Comparison of ENCODE assay signal across 9 cellular contexts in the genomic region with DNA sequence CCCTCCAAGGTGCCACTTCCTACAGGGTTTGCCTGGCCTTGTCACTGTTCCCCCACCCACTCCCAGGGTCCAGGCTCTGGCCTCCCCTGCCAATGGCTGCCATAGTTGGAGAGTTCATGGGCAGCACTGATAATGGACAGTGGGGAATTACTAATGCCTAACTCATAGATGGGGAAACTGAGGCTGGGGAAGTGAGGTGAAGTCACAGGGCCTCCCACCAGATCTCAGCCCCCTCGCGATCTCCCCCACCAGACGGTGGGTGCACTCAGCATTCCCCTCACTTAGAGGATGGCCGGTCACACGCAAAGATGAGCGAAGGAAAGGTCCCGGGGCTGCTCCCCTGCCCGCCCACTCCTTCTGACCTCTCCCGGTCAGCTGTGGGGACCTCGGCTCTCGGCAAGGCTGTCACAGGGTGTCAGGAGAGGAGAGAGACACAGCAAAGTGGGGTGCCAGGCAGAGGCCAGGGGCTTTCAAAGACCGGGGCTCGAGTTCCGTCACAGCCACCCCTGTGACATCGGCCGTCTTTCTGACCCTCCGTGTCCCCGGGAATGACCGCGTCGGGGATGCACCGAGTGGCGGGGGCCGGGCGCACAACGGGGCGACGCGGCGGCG.
DNase-seq lines count a peak whose midpoint lies in the region; ATAC-seq and TF ChIP-seq lines count a peak whose summit lies in the region.
"Had no signal": no experiment of that assay in that cellular context is flagged by ENCODE, and none has a peak within 500 bp of the region (broad histone marks: within the 10 kb centered on the region; RNA-seq: fewer than 3 reads in every experiment).

No MANE protein-coding gene starts in this region.

- H3K36me3 ChIP-seq in iPS-18a (ENCODE audit: control insufficient read depth, low read depth, low read length) (no peaks in the 10 kb centered on the region), stomach smooth muscle (ENCODE audit: control insufficient read depth in 2 of 2, insufficient read depth in 2 of 2, low read length in 2 of 2) (no peaks in the 10 kb centered on the region)

- H3K4me3 Mint-ChIP-seq in T-helper 1 cell treated with Interleukin-12 subunit alpha and Interleukin-12 subunit beta and Interleukin-4 antibody, amounts not matched to agents 30 μg/mL and 1 μg/mL, for 36 hours: peak overlapping the region; percentile 63
- H3K4me3 Mint-ChIP-seq in activated T-helper 2 cell treated with anti-CD3 and anti-CD28 coated beads, Interferon-gamma antibody, Interleukin-2, Interleukin-4, amounts not matched to agents 10 μg/mL and 5 μg/mL and 100 μg/mL, durations not matched to agents 14 hours and 24 hours and 36 hours (ENCODE audit: low read depth): peak overlapping the region; percentile 66

- H3K36me3 Mint-ChIP-seq in T-helper 1 cell treated with Interleukin-12 subunit alpha and Interleukin-12 subunit beta and Interleukin-4 antibody, amounts not matched to agents 30 μg/mL and 1 μg/mL, for 36 hours (ENCODE audit: low read depth): no peaks in the 10 kb centered on the region
- no peaks in the 10 kb centered on the region for H3K36me3 Mint-ChIP-seq in activated T-helper 2 cell treated with anti-CD3 and anti-CD28 coated beads, Interferon-gamma antibody, Interleukin-2, Interleukin-4, amounts not matched to agents 10 μg/mL and 5 μg/mL and 100 μg/mL, durations not matched to agents 14 hours and 24 hours and 36 hours (ENCODE audit: low read depth)

- H3K4me3 ChIP-seq in iPS-18a (ENCODE audit: low read length) (peak overlapping the region; percentile 13), stomach smooth muscle (ENCODE audit: low read length in 2 of 2) (peak overlapping the region in 1 of 2 donors; percentile 75)

- H3K27me3 Mint-ChIP-seq in T-helper 1 cell treated with Interleukin-12 subunit alpha and Interleukin-12 subunit beta and Interleukin-4 antibody, amounts not matched to agents 30 μg/mL and 1 μg/mL, for 36 hours (ENCODE audit: low read depth): peaks cover 55% of the 10 kb centered on the region
- peaks cover 37% of the 10 kb centered on the region for H3K27me3 Mint-ChIP-seq in activated T-helper 2 cell treated with anti-CD3 and anti-CD28 coated beads, Interferon-gamma antibody, Interleukin-2, Interleukin-4, amounts not matched to agents 10 μg/mL and 5 μg/mL and 100 μg/mL, durations not matched to agents 14 hours and 24 hours and 36 hours (ENCODE audit: low read depth)

- H3K4me1 Mint-ChIP-seq in T-helper 1 cell treated with Interleukin-12 subunit alpha and Interleukin-12 subunit beta and Interleukin-4 antibody, amounts not matched to agents 30 μg/mL and 1 μg/mL, for 36 hours (ENCODE audit: low read depth): peaks cover 2% of the 10 kb centered on the region
- peaks cover 4% of the 10 kb centered on the region for H3K4me1 Mint-ChIP-seq in activated T-helper 2 cell treated with anti-CD3 and anti-CD28 coated beads, Interferon-gamma antibody, Interleukin-2, Interleukin-4, amounts not matched to agents 10 μg/mL and 5 μg/mL and 100 μg/mL, durations not matched to agents 14 hours and 24 hours and 36 hours (ENCODE audit: low read depth)

- H3K4me1 ChIP-seq in iPS-18a (ENCODE audit: control insufficient read depth, low read depth, low read length) (peaks cover 5% of the 10 kb centered on the region), stomach smooth muscle (ENCODE audit: control insufficient read depth, insufficient read depth, low read length) (peaks cover 13% of the 10 kb centered on the region)

- intact Hi-C loops in activated T-helper 2 cell treated with anti-CD3 and anti-CD28 coated beads, Interferon-gamma antibody, Interleukin-2, Interleukin-4, amounts not matched to agents 10 μg/mL and 5 μg/mL and 100 μg/mL, durations not matched to agents 14 hours and 24 hours and 36 hours (cut with micrococcal nuclease): loop anchor here (5.0 kb wide), 1 partner anchor 679 kb away; no protein-coding TSS in a partner anchor

- no peak for ATAC-seq in HG03432 (IDR thresholded peaks at IDR 0.05; ENCODE audit: unreplicated experiment)

- DNase-seq in T-helper 1 cell (no peak), globus pallidus (ENCODE audit: low spot score) (no peak), GM13976 (ENCODE audit: low spot score) (no peak)
- no peak for DNase-seq in activated T-helper 2 cell treated with anti-CD3 and anti-CD28 coated beads, Interferon-gamma antibody, Interleukin-2, Interleukin-4, amounts not matched to agents 10 μg/mL and 5 μg/mL and 100 μg/mL, durations not matched to agents 14 hours and 24 hours and 36 hours (ENCODE audit: low spot score)
- DNase-seq: NCI-H1694 treated with DMSO at 0.1 percent for 48 hours had no signal

- no peak overlapping the region for H3K27ac Mint-ChIP-seq in T-helper 1 cell treated with Interleukin-12 subunit alpha and Interleukin-12 subunit beta and Interleukin-4 antibody, amounts not matched to agents 30 μg/mL and 1 μg/mL, for 36 hours
- no peak overlapping the region for H3K27ac Mint-ChIP-seq in activated T-helper 2 cell treated with anti-CD3 and anti-CD28 coated beads, Interferon-gamma antibody, Interleukin-2, Interleukin-4, amounts not matched to agents 10 μg/mL and 5 μg/mL and 100 μg/mL, durations not matched to agents 14 hours and 24 hours and 36 hours

- peaks cover 41% of the 10 kb centered on the region for H3K27me3 ChIP-seq in iPS-18a (ENCODE audit: control insufficient read depth, insufficient read depth, low read length)
- peaks cover 0 to 3% of the 10 kb centered on the region in 2 donors for H3K27me3 ChIP-seq in stomach smooth muscle (ENCODE audit: control insufficient read depth in 1 of 2, insufficient read depth in 2 of 2, low read length in 2 of 2)

- no peak for TF ChIP-seq CTCF in GM13976 (IDR thresholded peaks at IDR 0.05; ENCODE audit: borderline replicate concordance, control extremely low read depth, extremely low read depth, insufficient read depth, missing control alignments)

- in situ Hi-C loops in GM13976 (cut with MboI; ENCODE audit: low sequenced_read_pairs, unreplicated experiment): no loop called here

- no peak overlapping the region for H3K27ac ChIP-seq in iPS-18a (ENCODE audit: low read length)
- peak overlapping the region; percentile 18 for H3K27ac ChIP-seq in stomach smooth muscle (ENCODE audit: low read length)

- H3K9ac ChIP-seq in iPS-18a (ENCODE audit: low read length) (no peak overlapping the region), stomach smooth muscle (ENCODE audit: low read length in 2 of 2) (no peak overlapping the region)

- H3K9me3 ChIP-seq in iPS-18a (ENCODE audit: control insufficient read depth, low read depth, low read length) (no peaks in the 10 kb centered on the region), stomach smooth muscle (ENCODE audit: control insufficient read depth in 2 of 2, low read length in 2 of 2) (no peaks in the 10 kb centered on the region)

- no peaks in the 10 kb centered on the region for H3K9me3 Mint-ChIP-seq in T-helper 1 cell treated with Interleukin-12 subunit alpha and Interleukin-12 subunit beta and Interleukin-4 antibody, amounts not matched to agents 30 μg/mL and 1 μg/mL, for 36 hours
- no peaks in the 10 kb centered on the region for H3K9me3 Mint-ChIP-seq in activated T-helper 2 cell treated with anti-CD3 and anti-CD28 coated beads, Interferon-gamma antibody, Interleukin-2, Interleukin-4, amounts not matched to agents 10 μg/mL and 5 μg/mL and 100 μg/mL, durations not matched to agents 14 hours and 24 hours and 36 hours
